Comparison of ENCODE assay signal across 21 cellular contexts in the genomic region with DNA sequence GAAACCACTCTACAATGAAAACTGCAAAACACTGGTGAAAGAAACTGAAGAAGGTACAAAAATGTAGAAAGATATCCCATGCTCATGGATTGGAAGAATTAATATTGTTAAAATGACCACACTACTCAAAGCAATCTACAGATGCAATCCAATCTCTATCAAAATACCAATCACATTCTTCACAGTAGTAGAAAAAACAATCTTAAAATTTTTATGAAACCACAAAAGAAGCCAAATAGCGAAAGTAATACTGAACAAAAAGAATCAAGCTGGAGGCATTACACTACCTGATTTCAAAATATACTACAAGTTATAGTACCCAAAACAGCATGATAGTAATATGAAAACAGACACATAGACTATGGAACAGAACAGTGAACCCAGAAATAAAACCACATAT. TPM values are rescaled to one million over a fixed set of nuclear protein-coding genes. Genes with fewer than 3 reads are reported as not detected.
DNase-seq lines count a peak whose midpoint lies in the region.
"Had no signal": no experiment of that assay in that cellular context is flagged by ENCODE, and none has a peak within 500 bp of the region (broad histone marks: within the 10 kb centered on the region; RNA-seq: fewer than 3 reads in every experiment).

No MANE protein-coding gene starts in this region.

- DNase-seq in EH (ENCODE audit: low read depth) = peak; percentile 58
- DNase-seq in M059J (ENCODE audit: low read depth) = peak; percentile 47
- peak; percentile 23 for DNase-seq in astrocyte of the hippocampus (ENCODE audit: low read depth, low spot score)
- peak; percentile 2 for DNase-seq in glomerular visceral epithelial cell (ENCODE audit: extremely low spot score)
- no peak for DNase-seq in activated T-cell treated with anti-CD3 and anti-CD28 coated beads, Interleukin-2, amount 50 U/mL, for 1 hour
- DNase-seq in NCI-H2171 (lab: John Stamatoyannopoulos, UW) = no peak
- DNase-seq in stimulated activated CD4-positive, alpha-beta T cell treated with anti-CD3 and anti-CD28 coated beads, Interleukin-2, amount 100 ng/mL, for 48 hours = no peak
- DNase-seq: ACHN; Calu3; CD4-positive, alpha-beta T cell; DMS53; GOT3; KG1; MG63; NCI-H1092; NCI-H146; NCI-H2081; NCI-H510A treated with DMSO at 0.1 percent for 48 hours had no signal

RNA-seq across cellular contexts. Expression of gene TXNRD3, which starts 36.9 kb away (rescaled TPM):
- 4.0 and 7.8 TPM in 2 replicates for total RNA-seq in M059J (2014; rRNA removed; shearing (Covaris generic))

RNA-seq across cellular contexts. Expression of gene C3orf22, which starts 59.3 kb away (rescaled TPM):
- total RNA-seq in M059J (2014; rRNA removed; shearing (Covaris generic)) = not detected in 2 replicates
- total RNA-seq: B cell; Calu3; CD4-positive, alpha-beta T cell; G401; Right ventricle myocardium inferior had no signal

Comparison
In these comparisons a context has a peak if more than half of its experiments do, and no peak if none do; other contexts are left out.
1. DNase-seq: peak in EH (single experiment), M059J (single experiment), astrocyte of the hippocampus (single experiment) and glomerular visceral epithelial cell (single experiment); none in activated T-cell treated with anti-CD3 and anti-CD28 coated beads, Interleukin-2, amount 50 U/mL, for 1 hour (single experiment), NCI-H2171 (single experiment) and stimulated activated CD4-positive, alpha-beta T cell treated with anti-CD3 and anti-CD28 coated beads, Interleukin-2, amount 100 ng/mL, for 48 hours (0 of 2).